ENCODE assay signal across 10 cellular contexts in genomic region chr19:55673889-55674288, GRCh38. TPM values are rescaled to one million over a fixed set of nuclear protein-coding genes. Genes with fewer than 3 reads are reported as not detected.
DNase-seq lines count a peak whose midpoint lies in the region; ATAC-seq and TF ChIP-seq lines count a peak whose summit lies in the region.
"Had no signal": no experiment of that assay in that cellular context is flagged by ENCODE, and none has a peak within 500 bp of the region (broad histone marks: within the 10 kb centered on the region; RNA-seq: fewer than 3 reads in every experiment).

No MANE protein-coding gene starts in this region.

- peak overlapping the region; percentile 80 to 95 (median 90) for H3K27ac Mint-ChIP-seq in CD14-positive monocyte
- peak overlapping the region; percentile 5 for H3K27ac Mint-ChIP-seq in activated T-helper 2 cell treated with anti-CD3 and anti-CD28 coated beads, Interferon-gamma antibody, Interleukin-2, Interleukin-4, amounts not matched to agents 10 μg/mL and 5 μg/mL and 100 μg/mL, durations not matched to agents 14 hours and 24 hours and 36 hours

- ATAC-seq in GM21825 (IDR thresholded peaks at IDR 0.05; ENCODE audit: unreplicated experiment) (no peak), HG03442 (IDR thresholded peaks at IDR 0.05; ENCODE audit: unreplicated experiment) (no peak), left ventricle myocardium superior (no peak)
- ATAC-seq: upper lobe of right lung had no signal

- intact Hi-C loops in CD14-positive monocyte (cut with micrococcal nuclease) = loop anchor here in 1 of 2 donors (2.0 kb wide), 1 partner anchor 39 kb away; no protein-coding TSS in a partner anchor
- intact Hi-C loops in activated T-helper 2 cell treated with anti-CD3 and anti-CD28 coated beads, Interferon-gamma antibody, Interleukin-2, Interleukin-4, amounts not matched to agents 10 μg/mL and 5 μg/mL and 100 μg/mL, durations not matched to agents 14 hours and 24 hours and 36 hours (cut with micrococcal nuclease) = no loop called here
- intact Hi-C loops in left ventricle myocardium superior (cut with micrococcal nuclease) = no loop called here

- WGBS in mesodermal cell (ENCODE audit: insufficient coverage in 2 of 2), 2 experiments = 88 to 95% methylated on average over 3 to 4 of the region's 15 CpGs

- peaks cover 46% of the 10 kb centered on the region for H3K4me1 Mint-ChIP-seq in CD14-positive monocyte
- peaks cover 31% of the 10 kb centered on the region for H3K4me1 Mint-ChIP-seq in activated T-helper 2 cell treated with anti-CD3 and anti-CD28 coated beads, Interferon-gamma antibody, Interleukin-2, Interleukin-4, amounts not matched to agents 10 μg/mL and 5 μg/mL and 100 μg/mL, durations not matched to agents 14 hours and 24 hours and 36 hours (ENCODE audit: low read depth)

- peaks cover 18 to 59% of the 10 kb centered on the region in 2 experiments; a peak in 2 of 3 replicates for H3K36me3 ChIP-seq in HEK293 (ENCODE audit: control insufficient read depth in 2 of 2, insufficient read depth in 1 of 2, low read length in 2 of 2)
- H3K36me3 ChIP-seq in mesodermal cell (ENCODE audit: control insufficient read depth, insufficient read depth, low read length) = peaks cover 57% of the 10 kb centered on the region

- H3K27me3 Mint-ChIP-seq in CD14-positive monocyte (ENCODE audit: low read depth in 3 of 3) = no peaks in the 10 kb centered on the region
- H3K27me3 Mint-ChIP-seq in activated T-helper 2 cell treated with anti-CD3 and anti-CD28 coated beads, Interferon-gamma antibody, Interleukin-2, Interleukin-4, amounts not matched to agents 10 μg/mL and 5 μg/mL and 100 μg/mL, durations not matched to agents 14 hours and 24 hours and 36 hours (ENCODE audit: low read depth) = no peaks in the 10 kb centered on the region

- POLR2A ChIA-PET in HEK293 (lab: Yijun Ruan, JAX) = interaction anchor here (1.6 to 2.6 kb wide), 3 partner anchors 19 to 30 kb away, joined by 4 to 12 read pairs (median 5); partner anchors contain the start of genes U2AF2 and ZNF581

- H3K9me3 ChIP-seq in HEK293 (ENCODE audit: control insufficient read depth, insufficient read depth, low read depth, low read length) (no peaks in the 10 kb centered on the region), mesodermal cell (ENCODE audit: control insufficient read depth, low read length) (no peaks in the 10 kb centered on the region)
- H3K9me3 ChIP-seq: upper lobe of right lung had no signal

- H3K4me1 ChIP-seq in HEK293 (ENCODE audit: control insufficient read depth, insufficient read depth, low read length) = peaks cover 19% of the 10 kb centered on the region
- H3K4me1 ChIP-seq in mesodermal cell (ENCODE audit: control insufficient read depth, insufficient read depth, low read length, poor library complexity, severe bottlenecking) = peaks cover 24% of the 10 kb centered on the region

- H3K4me3 Mint-ChIP-seq in CD14-positive monocyte = no peak overlapping the region
- H3K4me3 Mint-ChIP-seq in activated T-helper 2 cell treated with anti-CD3 and anti-CD28 coated beads, Interferon-gamma antibody, Interleukin-2, Interleukin-4, amounts not matched to agents 10 μg/mL and 5 μg/mL and 100 μg/mL, durations not matched to agents 14 hours and 24 hours and 36 hours (ENCODE audit: low read depth) = no peak overlapping the region

- H3K4me3 ChIP-seq in HEK293 (ENCODE audit: low read depth, low read length) (peak overlapping the region; percentile 99), mesodermal cell (ENCODE audit: extremely low read depth, insufficient read depth, low read length, poor library complexity, severe bottlenecking) (no peak overlapping the region)

- H3K27ac ChIP-seq in HEK293 (ENCODE audit: extremely low read depth, low read depth, low read length) (peak overlapping the region; percentile 82), mesodermal cell (ENCODE audit: low read depth, low read length, severe bottlenecking) (peak overlapping the region; percentile 12)

- peaks cover 58 to 67% of the 10 kb centered on the region in 2 donors for H3K36me3 Mint-ChIP-seq in CD14-positive monocyte
- peaks cover 72% of the 10 kb centered on the region for H3K36me3 Mint-ChIP-seq in activated T-helper 2 cell treated with anti-CD3 and anti-CD28 coated beads, Interferon-gamma antibody, Interleukin-2, Interleukin-4, amounts not matched to agents 10 μg/mL and 5 μg/mL and 100 μg/mL, durations not matched to agents 14 hours and 24 hours and 36 hours (ENCODE audit: low read depth)

- H3K9me3 Mint-ChIP-seq in CD14-positive monocyte = peaks cover 0 to 2% (median 0%) of the 10 kb centered on the region in 7 donors
- H3K9me3 Mint-ChIP-seq in activated T-helper 2 cell treated with anti-CD3 and anti-CD28 coated beads, Interferon-gamma antibody, Interleukin-2, Interleukin-4, amounts not matched to agents 10 μg/mL and 5 μg/mL and 100 μg/mL, durations not matched to agents 14 hours and 24 hours and 36 hours = no peaks in the 10 kb centered on the region

- TF ChIP-seq CTCF in CD14-positive monocyte (IDR thresholded peaks at IDR 0.05) (no peak), HEK293 (tag by site-specific recombination; IDR thresholded peaks at IDR 0.05) (no peak)

- DNase-seq in CD14-positive monocyte (ENCODE audit: low spot score) = no peak
- no peak for DNase-seq in activated T-helper 2 cell treated with anti-CD3 and anti-CD28 coated beads, Interferon-gamma antibody, Interleukin-2, Interleukin-4, amounts not matched to agents 10 μg/mL and 5 μg/mL and 100 μg/mL, durations not matched to agents 14 hours and 24 hours and 36 hours (ENCODE audit: low spot score)
- DNase-seq in stimulated activated CD4-positive, alpha-beta T cell treated with anti-CD3 and anti-CD28 coated beads, Interleukin-2, amount 100 ng/mL, for 48 hours = no peak
- no peak for DNase-seq in left ventricle myocardium superior
- DNase-seq: NCI-H526, upper lobe of right lung had no signal

- CTCF ChIA-PET in HEK293 (lab: Yijun Ruan, JAX) = interaction anchor here (1.3 to 1.8 kb wide), 2 partner anchors 19 to 26 kb away, joined by 5 to 9 read pairs; partner anchors contain the start of gene CCDC106

TF ChIP-seq in HEK293, 187 proteins besides CTCF, POLR2A, EP300 and RAD21 (continues in another document):
- TF ChIP-seq ZNF664 (tag by site-specific recombination; IDR thresholded peaks at IDR 0.05) (no peak), BCL11B (tag by site-specific recombination; IDR thresholded peaks at IDR 0.05; ENCODE audit: low read depth) (no peak), SP2 (tag by site-specific recombination; IDR thresholded peaks at IDR 0.05) (peak; percentile 18; the same call in 1 of the 2 replicates)

RNA-seq across cellular contexts. Expression of gene EPN1, which starts 1.1 kb away (rescaled TPM):
- polyA plus RNA-seq in CD14-positive monocyte = 10 to 100 TPM; 18.7 to 19.2 TPM
- total RNA-seq in activated T-helper 2 cell treated with anti-CD3 and anti-CD28 coated beads, Interferon-gamma antibody, Interleukin-2, Interleukin-4, amounts not matched to agents 10 μg/mL and 5 μg/mL and 100 μg/mL, durations not matched to agents 14 hours and 24 hours and 36 hours = 40.3 and 41.8 TPM in 2 replicates
- 94.2 TPM for polyA plus RNA-seq in mesodermal cell (2013, experiment 1 of 2)
- polyA plus RNA-seq in mesodermal cell (2013, experiment 2 of 2) = 82.7 TPM
- total RNA-seq in left ventricle myocardium superior = 250 TPM

RNA-seq across cellular contexts. Expression of gene U2AF2, which starts 19.1 kb away (rescaled TPM):
- 1 to 10 TPM; 5.3 to 5.4 TPM for polyA plus RNA-seq in CD14-positive monocyte
- 344 and 351 TPM in 2 replicates for total RNA-seq in activated T-helper 2 cell treated with anti-CD3 and anti-CD28 coated beads, Interferon-gamma antibody, Interleukin-2, Interleukin-4, amounts not matched to agents 10 μg/mL and 5 μg/mL and 100 μg/mL, durations not matched to agents 14 hours and 24 hours and 36 hours
- 145 TPM for polyA plus RNA-seq in mesodermal cell (2013, experiment 1 of 2)
- polyA plus RNA-seq in mesodermal cell (2013, experiment 2 of 2) = 128 TPM
- 79.9 TPM for total RNA-seq in left ventricle myocardium superior

RNA-seq across cellular contexts. Expression of gene CCDC106, which starts 25.9 kb away (rescaled TPM):
- 1 to 10 TPM in 1 of 2 donors, under 1 TPM in 1; 0.74 to 1.2 TPM for polyA plus RNA-seq in CD14-positive monocyte
- total RNA-seq in activated T-helper 2 cell treated with anti-CD3 and anti-CD28 coated beads, Interferon-gamma antibody, Interleukin-2, Interleukin-4, amounts not matched to agents 10 μg/mL and 5 μg/mL and 100 μg/mL, durations not matched to agents 14 hours and 24 hours and 36 hours = 7.2 and 8.1 TPM in 2 replicates
- polyA plus RNA-seq in mesodermal cell (2013, experiment 1 of 2) = 16.0 TPM
- 13.4 TPM for polyA plus RNA-seq in mesodermal cell (2013, experiment 2 of 2)
- 16.8 TPM for total RNA-seq in left ventricle myocardium superior

RNA-seq across cellular contexts. Expression of gene ZNF581, which starts 30.4 kb away (rescaled TPM):
- polyA plus RNA-seq in CD14-positive monocyte = 10 to 100 TPM; 29.4 to 31.6 TPM
- 26.6 and 27.0 TPM in 2 replicates for total RNA-seq in activated T-helper 2 cell treated with anti-CD3 and anti-CD28 coated beads, Interferon-gamma antibody, Interleukin-2, Interleukin-4, amounts not matched to agents 10 μg/mL and 5 μg/mL and 100 μg/mL, durations not matched to agents 14 hours and 24 hours and 36 hours
- polyA plus RNA-seq in mesodermal cell (2013, experiment 1 of 2) = 55.6 TPM
- 47.0 TPM for polyA plus RNA-seq in mesodermal cell (2013, experiment 2 of 2)
- total RNA-seq in left ventricle myocardium superior = 9.4 TPM

RNA-seq across cellular contexts. Expression of gene ZNF580, which starts 33.1 kb away (rescaled TPM):
- 10 to 100 TPM in 1 of 2 donors, 1 to 10 TPM in 1; 9.7 to 10.7 TPM for polyA plus RNA-seq in CD14-positive monocyte
- 32.1 and 33.3 TPM in 2 replicates for total RNA-seq in activated T-helper 2 cell treated with anti-CD3 and anti-CD28 coated beads, Interferon-gamma antibody, Interleukin-2, Interleukin-4, amounts not matched to agents 10 μg/mL and 5 μg/mL and 100 μg/mL, durations not matched to agents 14 hours and 24 hours and 36 hours
- polyA plus RNA-seq in mesodermal cell (2013, experiment 1 of 2) = 37.5 TPM
- polyA plus RNA-seq in mesodermal cell (2013, experiment 2 of 2) = 29.0 TPM
- 12.3 TPM for total RNA-seq in left ventricle myocardium superior
